2 cellular contexts compared by ENCODE assay signal in genomic region chr10:74292871-74293427, GRCh38.
TF ChIP-seq lines count a peak whose summit lies in the region.

No MANE protein-coding gene starts in this region.

TF ChIP-seq in GM12878, 131 proteins besides CTCF, POLR2A, EP300 and RAD21 (continued from another document):
- TF ChIP-seq ZBTB11 (CRISPR knock-in tag; IDR thresholded peaks at IDR 0.05) = no peak
- TF ChIP-seq USF2 (IDR thresholded peaks at IDR 0.05; ENCODE audit: borderline replicate concordance, low read depth, low read length) = no peak
- no peak for TF ChIP-seq RB1 (IDR thresholded peaks at IDR 0.05; ENCODE audit: borderline replicate concordance)
- no peak for TF ChIP-seq ELK1 (IDR thresholded peaks at IDR 0.05; ENCODE audit: low read depth, low read length)
TF ChIP-seq in GM12878: peak in this region for 0.

TF ChIP-seq in WTC11, 78 proteins besides CTCF, POLR2A, EP300 and RAD21 (continued from another document):
- TF ChIP-seq CDX4 (CRISPR knock-in tag; IDR thresholded peaks at IDR 0.05; ENCODE audit: borderline replicate concordance) = no peak
- no peak for TF ChIP-seq PREB (CRISPR knock-in tag; IDR thresholded peaks at IDR 0.05; ENCODE audit: borderline replicate concordance)
- TF ChIP-seq ZNF423 (CRISPR knock-in tag; IDR thresholded peaks at IDR 0.05) = no peak
- no peak for TF ChIP-seq TCF7 (CRISPR knock-in tag; IDR thresholded peaks at IDR 0.05; ENCODE audit: low read depth)
